Comparison of ENCODE assay signal across 19 cellular contexts in the genomic region with DNA sequence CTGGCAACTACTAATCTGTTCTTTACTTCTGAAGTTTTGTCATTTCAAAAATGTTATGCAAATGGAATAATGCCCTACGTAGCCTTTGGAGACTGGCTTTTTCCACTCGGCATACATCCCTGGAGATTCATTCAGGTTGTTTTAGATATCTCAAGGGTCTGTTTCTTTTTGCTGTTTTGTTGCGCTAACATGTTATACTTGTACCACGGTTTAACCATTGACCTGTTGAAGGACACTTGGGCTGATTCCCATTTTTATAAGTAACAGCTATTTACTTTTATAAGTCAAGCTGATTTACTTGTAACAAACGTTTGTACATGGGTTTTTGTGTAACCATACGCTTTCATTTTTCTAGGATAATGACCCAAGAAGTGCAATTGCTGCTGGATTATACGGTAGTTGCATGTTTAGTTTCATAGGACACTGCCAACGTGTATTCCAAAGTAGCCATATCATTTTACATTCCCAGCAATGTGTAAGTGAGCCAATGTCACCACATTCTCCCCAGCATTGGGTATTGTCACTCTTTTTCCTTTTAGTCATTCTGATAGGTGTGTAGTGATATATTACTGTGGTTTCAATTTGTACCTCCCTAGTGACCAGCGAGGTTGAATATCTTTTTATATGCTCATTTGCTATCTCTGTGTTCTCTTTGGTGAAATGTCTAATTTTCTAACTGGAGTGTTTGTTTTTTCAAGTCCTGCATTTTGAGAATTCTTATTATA.
"Had no signal": no experiment of that assay in that cellular context is flagged by ENCODE, and none has a peak within 500 bp of the region (broad histone marks: within the 10 kb centered on the region; RNA-seq: fewer than 3 reads in every experiment).

No MANE protein-coding gene starts in this region.

- ATAC-seq: upper lobe of right lung had no signal

- H3K27ac ChIP-seq: colonic mucosa, left ventricle myocardium inferior, right atrium auricular region, thoracic aorta, upper lobe of right lung had no signal

- H3K27me3 ChIP-seq: colonic mucosa, right atrium auricular region, upper lobe of right lung had no signal

- H3K4me3 Mint-ChIP-seq: activated naive CD8-positive, alpha-beta T cell treated with anti-CD3 and anti-CD28 coated beads for 36 hours; brain had no signal

- H3K27me3 Mint-ChIP-seq: activated naive CD8-positive, alpha-beta T cell treated with anti-CD3 and anti-CD28 coated beads for 36 hours; brain; progenitor cell of endocrine pancreas had no signal

- DNase-seq: activated CD4-positive, alpha-beta T cell treated with anti-CD3 and anti-CD28 coated beads, Interleukin-2, amount 50 U/mL, for 1 hour; activated CD4-positive, CD25-positive, alpha-beta regulatory T cell; activated naive CD4-positive, alpha-beta T cell; activated naive CD8-positive, alpha-beta T cell treated with anti-CD3 and anti-CD28 coated beads for 36 hours; amniotic stem cell; caudate nucleus; colonic mucosa; kidney; left ventricle myocardium inferior; occipital lobe; small intestine; stimulated activated CD4-positive, alpha-beta T cell treated with anti-CD3 and anti-CD28 coated beads, Interleukin-4, amount 100 ng/mL, for 1 hour; T-helper 1 cell; T-helper 9 cell; upper lobe of right lung had no signal

- H3K4me3 ChIP-seq: colonic mucosa, left ventricle myocardium inferior, right atrium auricular region, thoracic aorta, upper lobe of right lung had no signal

- H3K36me3 ChIP-seq: colonic mucosa, left ventricle myocardium inferior, right atrium auricular region, thoracic aorta, upper lobe of right lung had no signal

- H3K9me3 ChIP-seq: colonic mucosa, left ventricle myocardium inferior, right atrium auricular region, thoracic aorta, upper lobe of right lung had no signal

- H3K27ac Mint-ChIP-seq: activated naive CD8-positive, alpha-beta T cell treated with anti-CD3 and anti-CD28 coated beads for 36 hours; brain; progenitor cell of endocrine pancreas had no signal

- H3K4me1 ChIP-seq: colonic mucosa, left ventricle myocardium inferior, right atrium auricular region, upper lobe of right lung had no signal
